In genomic region chr3:58386966-58387365, GRCh38 we compare ENCODE assay signal across 10 cellular contexts. TPM values are rescaled to one million over a fixed set of nuclear protein-coding genes. Genes with fewer than 3 reads are reported as not detected.
DNase-seq lines count a peak whose midpoint lies in the region; ATAC-seq, FAIRE-seq and TF ChIP-seq lines count a peak whose summit lies in the region.
"Had no signal": no experiment of that assay in that cellular context is flagged by ENCODE, and none has a peak within 500 bp of the region (broad histone marks: within the 10 kb centered on the region; RNA-seq: fewer than 3 reads in every experiment).

No MANE protein-coding gene starts in this region.

- H3K27me3 ChIP-seq in prostate gland (replicated peaks; ENCODE audit: insufficient read depth) = no peaks in the 10 kb centered on the region

- TF ChIP-seq CTCF in prostate gland (IDR thresholded peaks at IDR 0.05) = no peak

- H3K36me3 Mint-ChIP-seq in activated T-helper 2 cell treated with anti-CD3 and anti-CD28 coated beads, Interferon-gamma antibody, Interleukin-2, Interleukin-4, amounts not matched to agents 10 μg/mL and 5 μg/mL and 100 μg/mL, durations not matched to agents 14 hours and 24 hours and 36 hours (ENCODE audit: low read depth) = peaks cover 55% of the 10 kb centered on the region

- H3K27ac ChIP-seq in prostate gland = peak overlapping the region; percentile 0 to 32

- H3K9me3 Mint-ChIP-seq in activated T-helper 2 cell treated with anti-CD3 and anti-CD28 coated beads, Interferon-gamma antibody, Interleukin-2, Interleukin-4, amounts not matched to agents 10 μg/mL and 5 μg/mL and 100 μg/mL, durations not matched to agents 14 hours and 24 hours and 36 hours = no peaks in the 10 kb centered on the region

- no peaks in the 10 kb centered on the region for H3K27me3 Mint-ChIP-seq in activated T-helper 2 cell treated with anti-CD3 and anti-CD28 coated beads, Interferon-gamma antibody, Interleukin-2, Interleukin-4, amounts not matched to agents 10 μg/mL and 5 μg/mL and 100 μg/mL, durations not matched to agents 14 hours and 24 hours and 36 hours (ENCODE audit: low read depth)

- H3K9me3 ChIP-seq in prostate gland = no peaks in the 10 kb centered on the region

- intact Hi-C loops in activated T-helper 2 cell treated with anti-CD3 and anti-CD28 coated beads, Interferon-gamma antibody, Interleukin-2, Interleukin-4, amounts not matched to agents 10 μg/mL and 5 μg/mL and 100 μg/mL, durations not matched to agents 14 hours and 24 hours and 36 hours (cut with micrococcal nuclease) = loop anchor here (10.0 kb wide), 1 partner anchor 52 kb away; the partner anchor contains the start of gene PXK
- intact Hi-C loops in left cardiac atrium (cut with DNase I) (no loop called here), prostate gland (cut with DNase I) (no loop called here)

- no peaks in the 10 kb centered on the region for H3K36me3 ChIP-seq in prostate gland

- no peak overlapping the region for H3K4me3 Mint-ChIP-seq in activated T-helper 2 cell treated with anti-CD3 and anti-CD28 coated beads, Interferon-gamma antibody, Interleukin-2, Interleukin-4, amounts not matched to agents 10 μg/mL and 5 μg/mL and 100 μg/mL, durations not matched to agents 14 hours and 24 hours and 36 hours (ENCODE audit: low read depth)

- peaks cover 30% of the 10 kb centered on the region for H3K4me1 Mint-ChIP-seq in activated T-helper 2 cell treated with anti-CD3 and anti-CD28 coated beads, Interferon-gamma antibody, Interleukin-2, Interleukin-4, amounts not matched to agents 10 μg/mL and 5 μg/mL and 100 μg/mL, durations not matched to agents 14 hours and 24 hours and 36 hours (ENCODE audit: low read depth)

- peak; percentile 65 to 73 for ATAC-seq in left cardiac atrium
- no peak for ATAC-seq in HG02870 (IDR thresholded peaks at IDR 0.05; ENCODE audit: unreplicated experiment)
- ATAC-seq: K562 had no signal

- TF ChIP-seq POLR2A in prostate gland (IDR thresholded peaks at IDR 0.05) (no peak), H54 (IDR thresholded peaks at IDR 0.05; ENCODE audit: low read depth, low read length) (no peak)

- peak overlapping the region; percentile 68 for H3K27ac Mint-ChIP-seq in activated T-helper 2 cell treated with anti-CD3 and anti-CD28 coated beads, Interferon-gamma antibody, Interleukin-2, Interleukin-4, amounts not matched to agents 10 μg/mL and 5 μg/mL and 100 μg/mL, durations not matched to agents 14 hours and 24 hours and 36 hours

- peak; percentile 61 for DNase-seq in Daoy (ENCODE audit: low read depth)
- DNase-seq in activated T-helper 2 cell treated with anti-CD3 and anti-CD28 coated beads, Interferon-gamma antibody, Interleukin-2, Interleukin-4, amounts not matched to agents 10 μg/mL and 5 μg/mL and 100 μg/mL, durations not matched to agents 14 hours and 24 hours and 36 hours (ENCODE audit: low spot score) = no peak
- DNase-seq in left cardiac atrium = peak; percentile 53
- DNase-seq in prostate gland (ENCODE audit: low spot score) = no peak
- no peak for DNase-seq in OCI-M1 (lab: John Stamatoyannopoulos, UW)
- DNase-seq in H54 (ENCODE audit: insufficient read length, low spot score) = no peak
- DNase-seq in DMS153 (lab: John Stamatoyannopoulos, UW) = no peak
- DNase-seq: stimulated activated CD4-positive, alpha-beta T cell treated with anti-CD3 and anti-CD28 coated beads, Interleukin-15, amount 100 ng/mL, for 24 hours had no signal

- peaks cover 5% of the 10 kb centered on the region for H3K4me1 ChIP-seq in prostate gland (replicated peaks)

- 59% methylated on average over 3 of the region's 3 CpGs for WGBS in prostate gland

- FAIRE-seq in H54 (lab: Jason Lieb, UNC) = no peak
- FAIRE-seq: K562 had no signal

- H3K4me3 ChIP-seq in prostate gland = no peak overlapping the region
- H3K4me3 ChIP-seq: K562 had no signal

RNA-seq across cellular contexts. Expression of gene PDHB, which starts 46.7 kb away (rescaled TPM):
- total RNA-seq in Daoy (2014; rRNA removed; shearing (Covaris generic)) = 115 and 119 TPM in 2 replicates
- 79.3 and 82.7 TPM in 2 replicates for total RNA-seq in activated T-helper 2 cell treated with anti-CD3 and anti-CD28 coated beads, Interferon-gamma antibody, Interleukin-2, Interleukin-4, amounts not matched to agents 10 μg/mL and 5 μg/mL and 100 μg/mL, durations not matched to agents 14 hours and 24 hours and 36 hours
- total RNA-seq in left cardiac atrium (100 to 1,000 TPM; 121 to 146 TPM), prostate gland (100 to 1,000 TPM in 1 of 2 donors, 10 to 100 TPM in 1; 69.6 to 129 TPM)

RNA-seq across cellular contexts. Expression of gene PXK, which starts 54.3 kb away (rescaled TPM):
- total RNA-seq in Daoy (2014; rRNA removed; shearing (Covaris generic)) = 23.6 and 33.7 TPM in 2 replicates
- total RNA-seq in activated T-helper 2 cell treated with anti-CD3 and anti-CD28 coated beads, Interferon-gamma antibody, Interleukin-2, Interleukin-4, amounts not matched to agents 10 μg/mL and 5 μg/mL and 100 μg/mL, durations not matched to agents 14 hours and 24 hours and 36 hours = 47.6 and 48.7 TPM in 2 replicates
- total RNA-seq in left cardiac atrium (10 to 100 TPM; 13.3 to 15.1 TPM), prostate gland (10 to 100 TPM; 19.6 to 21.8 TPM)

Comparison
In these comparisons a context has a peak if more than half of its experiments do, and no peak if none do; other contexts are left out.
1. DNase-seq: peak in Daoy (single experiment) and left cardiac atrium (single experiment); none in activated T-helper 2 cell treated with anti-CD3 and anti-CD28 coated beads, Interferon-gamma antibody, Interleukin-2, Interleukin-4, amounts not matched to agents 10 μg/mL and 5 μg/mL and 100 μg/mL, durations not matched to agents 14 hours and 24 hours and 36 hours (single experiment), prostate gland (single experiment), OCI-M1 (single experiment), H54 (single experiment) and DMS153 (single experiment).